Comparison of ENCODE assay signal across 10 cellular contexts in genomic region chr22:33328789-33329296, GRCh38.
DNase-seq lines count a peak whose midpoint lies in the region; ATAC-seq and TF ChIP-seq lines count a peak whose summit lies in the region.
"Had no signal": no experiment of that assay in that cellular context is flagged by ENCODE, and none has a peak within 500 bp of the region (broad histone marks: within the 10 kb centered on the region; RNA-seq: fewer than 3 reads in every experiment).

No MANE protein-coding gene starts in this region.

- peak; percentile 10 for DNase-seq in GM12864 (ENCODE audit: low read depth)
- peak; percentile 76 for DNase-seq in RKO (ENCODE audit: low spot score)
- peak; percentile 84 for DNase-seq in fibroblast of the aortic adventitia (ENCODE audit: low read depth)
- peak; percentile 96 for DNase-seq in renal cortical epithelial cell (ENCODE audit: low read depth)
- DNase-seq in prostate gland (ENCODE audit: low spot score) = no peak
- no peak for DNase-seq in neuronal stem cell (ENCODE audit: low spot score)
- no peak for DNase-seq in activated naive CD4-positive, alpha-beta T cell treated with anti-CD3 and anti-CD28 coated beads, Interleukin-2, amount 10 ng/mL, durations not matched to agents 7 days and 5 days
- DNase-seq: NCI-H146 had no signal

- no peak overlapping the region for H3K27ac ChIP-seq in prostate gland
- no peak overlapping the region for H3K27ac ChIP-seq in neuronal stem cell (replicated peaks; ENCODE audit: low read length)

- no peak overlapping the region for H2BK12ac ChIP-seq in neuronal stem cell (ENCODE audit: low read length)

- no peak overlapping the region for H3K4me2 ChIP-seq in neuronal stem cell (ENCODE audit: insufficient read depth, low read length, poor library complexity, severe bottlenecking)

- H3K36me3 ChIP-seq in prostate gland (no peaks in the 10 kb centered on the region), neuronal stem cell (replicated peaks in 1 of 2; ENCODE audit: control insufficient read depth in 2 of 2, insufficient read depth in 2 of 2, low read length in 2 of 2) (no peaks in the 10 kb centered on the region)

- no peak overlapping the region for H4K91ac ChIP-seq in neuronal stem cell (ENCODE audit: low read depth, low read length, poor library complexity)

- H3K4me1 ChIP-seq in prostate gland (replicated peaks) (no peaks in the 10 kb centered on the region), neuronal stem cell (ENCODE audit: control insufficient read depth in 2 of 2, insufficient read depth in 1 of 2, low read depth in 1 of 2, low read length in 2 of 2) (no peaks in the 10 kb centered on the region)

- H3K4ac ChIP-seq in neuronal stem cell (ENCODE audit: low read length) = no peak overlapping the region

- CTCF ChIA-PET in activated naive CD4-positive, alpha-beta T cell treated with anti-CD3 and anti-CD28 coated beads, Interleukin-2, amount 10 ng/mL, durations not matched to agents 7 days and 5 days (lab: Charles Lee) = no interaction called here

- no peak for ATAC-seq in GM19324 (IDR thresholded peaks at IDR 0.05; ENCODE audit: low FRiP score, unreplicated experiment)
- ATAC-seq: sciatic nerve had no signal

- intact Hi-C loops in prostate gland (cut with DNase I) = no loop called here

- no peaks in the 10 kb centered on the region for H3K9me3 ChIP-seq in prostate gland
- H3K9me3 ChIP-seq in neuronal stem cell (replicated peaks in 1 of 2; ENCODE audit: control insufficient read depth in 2 of 2, insufficient read depth in 1 of 2, low read depth in 1 of 2, low read length in 2 of 2) = no peaks in the 10 kb centered on the region

- H2BK15ac ChIP-seq in neuronal stem cell (ENCODE audit: low read length) = no peak overlapping the region

- no peaks in the 10 kb centered on the region for H3K27me3 Mint-ChIP-seq in activated naive CD4-positive, alpha-beta T cell treated with anti-CD3 and anti-CD28 coated beads, Interleukin-2, amount 10 ng/mL, durations not matched to agents 7 days and 5 days

- no peak overlapping the region for H2AFZ ChIP-seq in neuronal stem cell (ENCODE audit: low read length)

- TF ChIP-seq CTCF in GM12864 (IDR thresholded peaks at IDR 0.05; ENCODE audit: low read depth, low read length, missing control alignments) = no peak
- TF ChIP-seq CTCF in fibroblast of the aortic adventitia (IDR thresholded peaks at IDR 0.05; ENCODE audit: insufficient read depth, low read length) = no peak
- no peak for TF ChIP-seq CTCF in prostate gland (IDR thresholded peaks at IDR 0.05)

- no peaks in the 10 kb centered on the region for H3K36me3 Mint-ChIP-seq in activated naive CD4-positive, alpha-beta T cell treated with anti-CD3 and anti-CD28 coated beads, Interleukin-2, amount 10 ng/mL, durations not matched to agents 7 days and 5 days

- H3K14ac ChIP-seq in neuronal stem cell (ENCODE audit: low read length) = no peak overlapping the region

- no peak for TF ChIP-seq POLR2A in prostate gland (IDR thresholded peaks at IDR 0.05)

- no peak overlapping the region for H3K9ac ChIP-seq in neuronal stem cell (ENCODE audit: low read depth, low read length, poor library complexity)

- H3K27ac Mint-ChIP-seq in activated naive CD4-positive, alpha-beta T cell treated with anti-CD3 and anti-CD28 coated beads, Interleukin-2, amount 10 ng/mL, durations not matched to agents 7 days and 5 days = no peak overlapping the region

- no peak overlapping the region for H2BK120ac ChIP-seq in neuronal stem cell (ENCODE audit: low read depth, low read length)

- H3K4me1 Mint-ChIP-seq in activated naive CD4-positive, alpha-beta T cell treated with anti-CD3 and anti-CD28 coated beads, Interleukin-2, amount 10 ng/mL, durations not matched to agents 7 days and 5 days = no peaks in the 10 kb centered on the region

- H3K23ac ChIP-seq in neuronal stem cell (ENCODE audit: low read depth, low read length, poor library complexity) = no peak overlapping the region

- H3K27me3 ChIP-seq in prostate gland (replicated peaks; ENCODE audit: insufficient read depth) (no peaks in the 10 kb centered on the region), neuronal stem cell (ENCODE audit: control insufficient read depth in 3 of 3, insufficient read depth in 3 of 3, low read depth in 1 of 3, low read length in 3 of 3) (no peaks in the 10 kb centered on the region)

- H3K9me3 Mint-ChIP-seq in activated naive CD4-positive, alpha-beta T cell treated with anti-CD3 and anti-CD28 coated beads, Interleukin-2, amount 10 ng/mL, durations not matched to agents 7 days and 5 days = peaks cover 4% of the 10 kb centered on the region

- no peak overlapping the region for H3K4me3 Mint-ChIP-seq in activated naive CD4-positive, alpha-beta T cell treated with anti-CD3 and anti-CD28 coated beads, Interleukin-2, amount 10 ng/mL, durations not matched to agents 7 days and 5 days

- H3K4me3 ChIP-seq in GM12864 (ENCODE audit: low read depth, low read length) (no peak overlapping the region), fibroblast of the aortic adventitia (ENCODE audit: low read depth, low read length) (no peak overlapping the region), prostate gland (no peak overlapping the region), neuronal stem cell (ENCODE audit: low read length in 2 of 2) (no peak overlapping the region)

- no peak overlapping the region for H2AK5ac ChIP-seq in neuronal stem cell (ENCODE audit: low read depth, low read length)

- H2BK5ac ChIP-seq in neuronal stem cell (ENCODE audit: low read length) = no peak overlapping the region

- no peak overlapping the region for H3K18ac ChIP-seq in neuronal stem cell (ENCODE audit: low read length)

- no peaks in the 10 kb centered on the region for H3K79me1 ChIP-seq in neuronal stem cell (ENCODE audit: low read depth, low read length)

- no peak overlapping the region for H4K8ac ChIP-seq in neuronal stem cell (ENCODE audit: low read depth, low read length)

- WGBS in prostate gland = 81% methylated on average over 2 of the region's 2 CpGs
- no CpG with 5 or more reads among the region's 2 CpGs for WGBS in neuronal stem cell (ENCODE audit: extremely low coverage in 2 of 2, insufficient read length in 2 of 2, insufficient replicate concordance in 1 of 2), 2 donors

Comparison
In these comparisons a context has a peak if more than half of its experiments do, and no peak if none do; other contexts are left out.
1. DNase-seq: peak in GM12864 (single experiment), RKO (single experiment), fibroblast of the aortic adventitia (single experiment) and renal cortical epithelial cell (single experiment); none in prostate gland (single experiment), neuronal stem cell (single experiment) and activated naive CD4-positive, alpha-beta T cell treated with anti-CD3 and anti-CD28 coated beads, Interleukin-2, amount 10 ng/mL, durations not matched to agents 7 days and 5 days (single experiment).